Comparison of ENCODE assay signal across 1 cellular context in the genomic region with DNA sequence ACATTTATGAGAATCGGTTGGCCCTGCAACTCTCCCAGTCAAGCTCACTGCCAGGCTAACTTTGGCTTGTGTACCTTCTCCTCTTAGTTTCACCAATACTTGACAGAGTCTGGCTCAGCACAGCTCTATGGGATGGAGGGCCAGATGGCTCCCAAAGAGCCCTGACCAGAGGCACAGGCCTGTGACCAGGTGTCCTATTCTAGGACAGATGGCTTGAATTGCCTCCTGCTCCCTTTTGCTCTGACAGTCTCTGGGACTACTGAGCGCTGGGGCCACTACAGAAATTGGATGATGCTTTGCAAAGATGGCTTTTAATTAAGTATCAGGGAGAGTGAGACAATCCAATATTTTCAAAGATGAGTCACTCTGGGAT.
TF ChIP-seq lines count a peak whose summit lies in the region.

No MANE protein-coding gene starts in this region.

TF ChIP-seq in HepG2, 621 proteins besides CTCF, POLR2A, EP300 and RAD21 (continued from another document):
- TF ChIP-seq KDM4B (CRISPR knock-in tag; IDR thresholded peaks at IDR 0.05) (no peak), ZNF383 (CRISPR knock-in tag; IDR thresholded peaks at IDR 0.05; ENCODE audit: borderline replicate concordance) (no peak), ZNF772 (CRISPR knock-in tag; IDR thresholded peaks at IDR 0.05) (no peak)
